ENCODE assay signal across 8 cellular contexts in genomic region chr16:69444873-69445517, GRCh38. TPM values are rescaled to one million over a fixed set of nuclear protein-coding genes. Genes with fewer than 3 reads are reported as not detected.
DNase-seq lines count a peak whose midpoint lies in the region; ATAC-seq and TF ChIP-seq lines count a peak whose summit lies in the region.

No MANE protein-coding gene starts in this region.

- peak; percentile 62 to 65 for ATAC-seq in activated T-cell treated with anti-CD3 and anti-CD28 coated beads, Interleukin-2, amount 50 U/mL, for 72 hours (replicated peaks in 1 of 2)
- peak in 3 of 4 donors; percentile 48 to 71 (median 54) for ATAC-seq in right lobe of liver
- ATAC-seq in HG03039 (IDR thresholded peaks at IDR 0.05; ENCODE audit: unreplicated experiment): no peak

- intact Hi-C loops in MCF 10A (cut with micrococcal nuclease) (loop anchor here (5.0 kb wide), 1 partner anchor 48 kb away; no protein-coding TSS in a partner anchor), right lobe of liver (cut with DNase I) (no loop called here), transverse colon (cut with DNase I; ENCODE audit: low total_unique reads) (no loop called here)

- no peak for TF ChIP-seq POLR2A in right lobe of liver (IDR thresholded peaks at IDR 0.05)
- TF ChIP-seq POLR2A in transverse colon (IDR thresholded peaks at IDR 0.05): no peak

- peak overlapping the region in 1 of 3 donors; percentile 4 for H3K4me3 ChIP-seq in right lobe of liver
- peak overlapping the region in 2 of 4 donors; percentile 0 to 17 for H3K4me3 ChIP-seq in transverse colon

- peaks cover 47% of the 10 kb centered on the region for H3K4me1 Mint-ChIP-seq in activated T-cell treated with anti-CD3 and anti-CD28 coated beads, Interleukin-2, amount 50 U/mL, for 72 hours (ENCODE audit: low read depth)
- peaks cover 16% of the 10 kb centered on the region for H3K4me1 Mint-ChIP-seq in MCF 10A (ENCODE audit: insufficient read depth, unreplicated experiment)

- peak overlapping the region; percentile 97 for H3K27ac Mint-ChIP-seq in activated T-cell treated with anti-CD3 and anti-CD28 coated beads, Interleukin-2, amount 50 U/mL, for 72 hours
- peak overlapping the region; percentile 80 for H3K27ac Mint-ChIP-seq in MCF 10A (ENCODE audit: low read depth, unreplicated experiment)

- WGBS in right lobe of liver (ENCODE audit: insufficient coverage, low coverage, low lambda C conversion rate, missing lambda C conversion rate): 7% methylated on average over 2 of the region's 2 CpGs
- 13 to 23% methylated on average over 2 of the region's 2 CpGs for WGBS in transverse colon (ENCODE audit: low coverage in 1 of 2), 2 donors

- H3K27me3 ChIP-seq in right lobe of liver: no peaks in the 10 kb centered on the region
- H3K27me3 ChIP-seq in transverse colon: no peaks in the 10 kb centered on the region

- TF ChIP-seq EP300 in transverse colon (IDR thresholded peaks at IDR 0.05; ENCODE audit: low read depth): no peak

- CTCF ChIA-PET in MCF 10A (lab: Yijun Ruan, JAX): interaction anchor here (0.6 to 1.4 kb wide), 4 partner anchors 11 to 238 kb away, joined by 3 to 6 read pairs (median 4); no protein-coding TSS in a partner anchor

- DNase-seq in activated T-cell treated with anti-CD3 and anti-CD28 coated beads, Interleukin-2, amount 50 U/mL, for 72 hours: no peak
- DNase-seq in activated T-cell treated with anti-CD3 and anti-CD28 coated beads, Interleukin-2, amount 50 U/mL, for 1 hour: no peak
- no peak for DNase-seq in MCF 10A (ENCODE audit: unreplicated experiment)
- no peak for DNase-seq in right lobe of liver
- DNase-seq in transverse colon: no peak
- DNase-seq in NCI-H2081 (lab: John Stamatoyannopoulos, UW): no peak
- no peak for DNase-seq in activated CD4-positive, alpha-beta T cell treated with anti-CD3 and anti-CD28 coated beads for 4 hours

- peak overlapping the region; percentile 80 to 92 for H3K4me3 Mint-ChIP-seq in activated T-cell treated with anti-CD3 and anti-CD28 coated beads, Interleukin-2, amount 50 U/mL, for 72 hours
- peak overlapping the region; percentile 50 for H3K4me3 Mint-ChIP-seq in MCF 10A (ENCODE audit: unreplicated experiment)

- no peaks in the 10 kb centered on the region for H3K27me3 Mint-ChIP-seq in activated T-cell treated with anti-CD3 and anti-CD28 coated beads, Interleukin-2, amount 50 U/mL, for 72 hours (ENCODE audit: low read depth)
- no peaks in the 10 kb centered on the region for H3K27me3 Mint-ChIP-seq in MCF 10A (ENCODE audit: insufficient read depth, unreplicated experiment)

- H3K27ac ChIP-seq in right lobe of liver (peak overlapping the region; percentile 66 to 68 (median 66)), transverse colon (peak overlapping the region; percentile 77 to 84 (median 78))

- TF ChIP-seq CTCF in MCF 10A (IDR thresholded peaks at IDR 0.05; ENCODE audit: unreplicated experiment): no peak
- TF ChIP-seq CTCF in right lobe of liver (IDR thresholded peaks at IDR 0.05): no peak
- no peak for TF ChIP-seq CTCF in transverse colon (IDR thresholded peaks at IDR 0.05)

- H3K4me1 ChIP-seq in right lobe of liver (peaks cover 0 to 33% (median 4%) of the 10 kb centered on the region in 4 donors), transverse colon (peaks cover 4 to 40% (median 23%) of the 10 kb centered on the region in 4 donors)

- in situ Hi-C loops in transverse colon (cut with MboI; ENCODE audit: low pct_ligation_motif_present in 1 of 4, low pct_unique_long_range_greater_than_20kb in 1 of 4, low sequenced_read_pairs in 3 of 4): no loop called here

- BruUV-seq in MCF 10A (replicated peaks; lab: Mats Ljungman, UMichigan): no TSS peak

- H3K36me3 ChIP-seq in right lobe of liver (no peaks in the 10 kb centered on the region), transverse colon (no peaks in the 10 kb centered on the region)

- POLR2A ChIA-PET in MCF 10A (lab: Yijun Ruan, JAX): interaction anchor here (0.7 to 3.4 kb wide), 8 partner anchors 15 to 281 kb away, joined by 3 to 25 read pairs (median 4); partner anchors contain the start of genes CYB5B and NQO1

- H3K9me3 ChIP-seq in right lobe of liver: no peaks in the 10 kb centered on the region
- H3K9me3 ChIP-seq in transverse colon: no peaks in the 10 kb centered on the region

- H3K36me3 Mint-ChIP-seq in activated T-cell treated with anti-CD3 and anti-CD28 coated beads, Interleukin-2, amount 50 U/mL, for 72 hours (ENCODE audit: insufficient read depth in 2 of 2): peaks cover 6 to 27% of the 10 kb centered on the region in 2 donors
- peaks cover 37% of the 10 kb centered on the region for H3K36me3 Mint-ChIP-seq in MCF 10A (ENCODE audit: insufficient read depth, unreplicated experiment)

- no peaks in the 10 kb centered on the region for H3K9me3 Mint-ChIP-seq in activated T-cell treated with anti-CD3 and anti-CD28 coated beads, Interleukin-2, amount 50 U/mL, for 72 hours
- no peaks in the 10 kb centered on the region for H3K9me3 Mint-ChIP-seq in MCF 10A (ENCODE audit: unreplicated experiment)

RNA-seq across cellular contexts. Expression of gene CYB5B, which starts 20.6 kb away (rescaled TPM):
- 100 to 1,000 TPM; 176 to 197 TPM for total RNA-seq in activated T-cell treated with anti-CD3 and anti-CD28 coated beads, Interleukin-2, amount 50 U/mL, for 72 hours
- total RNA-seq in MCF 10A (2022) (112 and 118 TPM in 2 replicates), right lobe of liver (10 to 100 TPM; 19.1 to 42.1 (median 30.5) TPM), transverse colon (10 to 100 TPM; 30.3 to 60.5 (median 42.4) TPM)

RNA-seq across cellular contexts. Expression of gene TERF2, which starts 59.2 kb away (rescaled TPM):
- total RNA-seq in activated T-cell treated with anti-CD3 and anti-CD28 coated beads, Interleukin-2, amount 50 U/mL, for 72 hours: 10 to 100 TPM; 52.0 to 68.0 TPM
- total RNA-seq in MCF 10A (2022) (38.4 and 41.9 TPM in 2 replicates), right lobe of liver (10 to 100 TPM in 5 of 6 experiments, 1 to 10 TPM in 1; 9.6 to 14.5 (median 13.5) TPM), transverse colon (100 to 1,000 TPM in 1 of 4 donors, 10 to 100 TPM in 2, 1 to 10 TPM in 1; 8.6 to 104 (median 17.3) TPM)
